8 cellular contexts compared by ENCODE assay signal in genomic region chr3:58434170-58434507, GRCh38. TPM values are rescaled to one million over a fixed set of nuclear protein-coding genes. Genes with fewer than 3 reads are reported as not detected.
DNase-seq lines count a peak whose midpoint lies in the region; ATAC-seq and TF ChIP-seq lines count a peak whose summit lies in the region.

No MANE protein-coding gene starts in this region.

- intact Hi-C loops in gastrocnemius medialis (cut with DNase I; ENCODE audit: low total_unique reads) = loop anchor here (1.0 to 5.0 kb wide), 3 partner anchors 29 to 197 kb away; partner anchors contain the start of genes ABHD6, HTD2 and RPP14

- H3K4me3 ChIP-seq in fibroblast of pulmonary artery (replicated peaks; ENCODE audit: low read depth, low read length) = peak overlapping the region; percentile 86
- peak overlapping the region; percentile 64 to 83 (median 76) for H3K4me3 ChIP-seq in gastrocnemius medialis

- H3K4me1 Mint-ChIP-seq in T-cell = peaks cover 26 to 29% (median 29%) of the 10 kb centered on the region in 3 donors

- in situ Hi-C loops in gastrocnemius medialis (cut with MboI; ENCODE audit: low sequenced_read_pairs in 4 of 4) = no loop called here

- H3K9me3 Mint-ChIP-seq in T-cell = no peaks in the 10 kb centered on the region

- no peaks in the 10 kb centered on the region for H3K9me3 ChIP-seq in gastrocnemius medialis

- TF ChIP-seq CTCF in fibroblast of pulmonary artery (IDR thresholded peaks at IDR 0.05; ENCODE audit: low read length, missing control alignments) (no peak), gastrocnemius medialis (IDR thresholded peaks at IDR 0.05 in 4 of 5, conservative IDR thresholded peaks at IDR 0.05 in 1 of 5) (no peak)

- no peaks in the 10 kb centered on the region for H3K27me3 Mint-ChIP-seq in T-cell

- POLR2A ChIA-PET in T-cell (lab: Charles Lee) = interaction anchor here in 1 of 2 donors (0.8 kb wide), 1 partner anchor 54 kb away, joined by 3 read pairs; no protein-coding TSS in a partner anchor

- H3K27ac Mint-ChIP-seq in T-cell = peak overlapping the region; percentile 80 to 94

- ATAC-seq in GM19395 (IDR thresholded peaks at IDR 0.05; ENCODE audit: unreplicated experiment) = peak; percentile 0
- no peak for ATAC-seq in T-cell (replicated peaks in 1 of 4)
- ATAC-seq in gastrocnemius medialis = no peak
- ATAC-seq in GM19023 (IDR thresholded peaks at IDR 0.05; ENCODE audit: unreplicated experiment) = no peak
- no peak for ATAC-seq in HG03108 (IDR thresholded peaks at IDR 0.05; ENCODE audit: unreplicated experiment)

- DNase-seq in T-cell (no peak), fibroblast of pulmonary artery (ENCODE audit: low read depth) (no peak), gastrocnemius medialis (no peak), anterior cingulate cortex (lab: John Stamatoyannopoulos, UW) (no peak), NCI-H1092 treated with DMSO at 0.1 percent for 48 hours (lab: John Stamatoyannopoulos, UW) (no peak)

- H3K36me3 ChIP-seq in gastrocnemius medialis = peaks cover 0 to 30% of the 10 kb centered on the region in 2 donors

- peaks cover 9% of the 10 kb centered on the region for H3K36me3 Mint-ChIP-seq in T-cell

- peak overlapping the region; percentile 89 to 94 (median 90) for H3K4me3 Mint-ChIP-seq in T-cell

- H3K4me1 ChIP-seq in gastrocnemius medialis = peaks cover 20 to 23% of the 10 kb centered on the region in 2 donors

- CTCF ChIA-PET in T-cell (lab: Charles Lee) = interaction anchor here (0.6 to 1.9 kb wide), 4 partner anchors 51 to 128 kb away, joined by 3 to 8 read pairs (median 5); partner anchors contain the start of genes KCTD6 (in 2 of the 2), HTD2 (in 1 of the 2) and RPP14 (in 1 of the 2)

- peak overlapping the region; percentile 87 to 95 (median 90) for H3K27ac ChIP-seq in gastrocnemius medialis

- no peak for TF ChIP-seq POLR2A in gastrocnemius medialis (IDR thresholded peaks at IDR 0.05)

- H3K27me3 ChIP-seq in gastrocnemius medialis = no peaks in the 10 kb centered on the region

RNA-seq across cellular contexts. Expression of gene PDHB, which starts 0.5 kb away (rescaled TPM):
- total RNA-seq in T-cell (10 to 100 TPM; 27.0 to 54.2 (median 49.2) TPM), gastrocnemius medialis (100 to 1,000 TPM; 131 to 195 (median 169) TPM)

RNA-seq across cellular contexts. Expression of gene KCTD6, which starts 57.8 kb away (rescaled TPM):
- total RNA-seq in T-cell (1 to 10 TPM; 6.6 to 9.4 (median 7.8) TPM), gastrocnemius medialis (1 to 10 TPM; 4.3 to 8.3 (median 5.8) TPM)
